11 cellular contexts compared by ENCODE assay signal in genomic region chr10:125153693-125154490, GRCh38. TPM values are rescaled to one million over a fixed set of nuclear protein-coding genes. Genes with fewer than 3 reads are reported as not detected.
DNase-seq lines count a peak whose midpoint lies in the region; ATAC-seq, FAIRE-seq and TF ChIP-seq lines count a peak whose summit lies in the region.
"Had no signal": no experiment of that assay in that cellular context is flagged by ENCODE, and none has a peak within 500 bp of the region (broad histone marks: within the 10 kb centered on the region; RNA-seq: fewer than 3 reads in every experiment).

No MANE protein-coding gene starts in this region.

- WGBS in A549 (ENCODE audit: missing lambda C conversion rate), result 52% methylated on average over 8 of the region's 9 CpGs

- H3K27ac ChIP-seq in A549 (peak overlapping the region in 1 of 2 experiments; percentile 53; a peak in 4 of 6 replicates), Peyer's patch (peak overlapping the region in 3 of 4 donors; percentile 84 to 99 (median 96))

- FAIRE-seq in A549 (lab: Jason Lieb, UNC), result no peak

- no peak for TF ChIP-seq POLR2A in A549 (IDR thresholded peaks at IDR 0.05; ENCODE audit: low read length)
- TF ChIP-seq POLR2A in Peyer's patch (IDR thresholded peaks at IDR 0.05), result peak in 1 of 2 donors; percentile 12

- peak overlapping the region; percentile 87 for H3K4me2 ChIP-seq in A549

- no peak for TF ChIP-seq EP300 in A549 (IDR thresholded peaks at IDR 0.05)

- no peaks in the 10 kb centered on the region for H3K36me3 ChIP-seq in Peyer's patch

- H3K9me3 ChIP-seq in A549, result no peaks in the 10 kb centered on the region
- H3K9me3 ChIP-seq in Peyer's patch, result peaks cover 0 to 4% (median 0%) of the 10 kb centered on the region in 4 donors
- H3K9me3 ChIP-seq: BE2C had no signal

- CTCF ChIA-PET in A549 (lab: Yijun Ruan, JAX), result interaction anchor here (0.7 to 1.3 kb wide), 5 partner anchors 10 to 70 kb away, joined by 3 to 5 read pairs (median 3); no protein-coding TSS in a partner anchor

- intact Hi-C loops in head of caudate nucleus (cut with DNase I), result loop anchor here (5.0 kb wide), 1 partner anchor 157 kb away; no protein-coding TSS in a partner anchor

- peaks cover 68% of the 10 kb centered on the region for H3K4me1 ChIP-seq in A549
- peaks cover 0 to 86% (median 12%) of the 10 kb centered on the region in 4 donors for H3K4me1 ChIP-seq in Peyer's patch

- no peak for TF ChIP-seq RAD21 in A549 (conservative IDR thresholded peaks at IDR 0.05 in 1 of 2, IDR thresholded peaks at IDR 0.05 in 1 of 2)

- ATAC-seq in A549, result peak in 1 of 2 experiments; percentile 13; a peak in 2 of 6 replicates
- no peak for ATAC-seq in stimulated activated naive CD8-positive, alpha-beta T cell treated with anti-CD3 and anti-CD28 coated beads, Interleukin-15, Interleukin-2, amounts not matched to agents 100 U/mL and 50 U/mL, for 24 hours

- H3K27me3 ChIP-seq in Peyer's patch, result no peaks in the 10 kb centered on the region
- H3K27me3 ChIP-seq: BE2C had no signal

- no peak for TF ChIP-seq CTCF in A549 (IDR thresholded peaks at IDR 0.05)
- no peak for TF ChIP-seq CTCF in Peyer's patch (IDR thresholded peaks at IDR 0.05)

- no peak overlapping the region for H3K4me3 ChIP-seq in A549
- H3K4me3 ChIP-seq in Peyer's patch, result no peak overlapping the region

- POLR2A ChIA-PET in A549 (lab: Yijun Ruan, JAX), result no interaction called here

- DNase-seq in A549 (ENCODE audit: low read depth in 1 of 2, low spot score in 1 of 2) (no peak), Peyer's patch (peak in 1 of 3 donors; percentile 54), fibroblast of gingiva (ENCODE audit: low read depth) (peak; percentile 39), myocyte (ENCODE audit: low read depth) (peak; percentile 6), NCI-H69 (lab: John Stamatoyannopoulos, UW) (no peak), NCI-H526 treated with DMSO at 0.1 percent for 48 hours (lab: John Stamatoyannopoulos, UW) (no peak), head of caudate nucleus (no peak)
- DNase-seq in stimulated activated naive CD8-positive, alpha-beta T cell treated with anti-CD3 and anti-CD28 coated beads, Interleukin-15, Interleukin-2, amounts not matched to agents 100 U/mL and 50 U/mL, for 24 hours, result no peak
- DNase-seq: activated CD4-positive, alpha-beta T cell treated with anti-CD3 and anti-CD28 coated beads for 4 hours; BE2C; effector memory CD4-positive, alpha-beta T cell had no signal

TF ChIP-seq in A549, 52 proteins besides CTCF, POLR2A, EP300 and RAD21:
- no peak for TF ChIP-seq MAZ (IDR thresholded peaks at IDR 0.05; ENCODE audit: borderline replicate concordance, low read depth, low read length)
- no peak for TF ChIP-seq JUN (IDR thresholded peaks at IDR 0.05)
- TF ChIP-seq NPAS2 (CRISPR knock-in tag; IDR thresholded peaks at IDR 0.05; ENCODE audit: borderline replicate concordance), result no peak
- TF ChIP-seq PBX3 (IDR thresholded peaks at IDR 0.05), result no peak
- TF ChIP-seq BCL3 (IDR thresholded peaks at IDR 0.05), result no peak
- no peak for TF ChIP-seq MYC (IDR thresholded peaks at IDR 0.05; ENCODE audit: borderline replicate concordance, low read length)
- TF ChIP-seq HOXB5 (CRISPR knock-in tag; IDR thresholded peaks at IDR 0.05), result no peak
- TF ChIP-seq CHD4 (IDR thresholded peaks at IDR 0.05; ENCODE audit: borderline replicate concordance), result no peak
- TF ChIP-seq USF2 (IDR thresholded peaks at IDR 0.05), result no peak
- no peak for TF ChIP-seq CEBPB (IDR thresholded peaks at IDR 0.05)
- TF ChIP-seq KDM5A (IDR thresholded peaks at IDR 0.05), result no peak
- TF ChIP-seq HES2 (IDR thresholded peaks at IDR 0.05), result no peak
- TF ChIP-seq REST (IDR thresholded peaks at IDR 0.05), result no peak
- TF ChIP-seq CBX2 (IDR thresholded peaks at IDR 0.05; ENCODE audit: borderline replicate concordance, low read depth), result no peak
- TF ChIP-seq FOXS1 (CRISPR knock-in tag; IDR thresholded peaks at IDR 0.05), result no peak
TF ChIP-seq in A549: peak in this region for 0.

RNA-seq across cellular contexts. Expression of gene CTBP2, which starts 6.5 kb away (rescaled TPM):
- polyA plus RNA-seq in A549 (2011; rRNA removed) (77.2 and 78.9 TPM in 2 replicates), A549 (2017; fragmentation: RNase III; extraction: RNeasy Plus Mini Kit Qiagen cat#74134 plus additional on column Dnase treatment) (74.9 to 82.4 TPM (median 77.0 TPM) in 3 replicates)
- polyA plus RNA-seq in A549 (2012; cell fraction: cytosol; rRNA removed), result 117 and 122 TPM in 2 replicates
- 161 and 190 TPM in 2 replicates for polyA plus RNA-seq in A549 (2012; cell fraction: nucleus; rRNA removed)
- polyA minus RNA-seq in A549 (2011; rRNA and poly(A)+ RNA removed), result 146 and 154 TPM in 2 replicates
- total RNA-seq in Peyer's patch (10 to 100 TPM; 53.6 to 83.8 (median 64.7) TPM), myocyte (27.1 and 27.7 TPM in 2 replicates)
- polyA plus RNA-seq in myocyte (2012), result 36.3 TPM

Comparison
In these comparisons a context has a peak if more than half of its experiments do, and no peak if none do; other contexts are left out.
1. DNase-seq: peak in fibroblast of gingiva (single experiment) and myocyte (single experiment); none in A549 (0 of 2), NCI-H69 (single experiment), NCI-H526 treated with DMSO at 0.1 percent for 48 hours (single experiment), stimulated activated naive CD8-positive, alpha-beta T cell treated with anti-CD3 and anti-CD28 coated beads, Interleukin-15, Interleukin-2, amounts not matched to agents 100 U/mL and 50 U/mL, for 24 hours (single experiment) and head of caudate nucleus (0 of 42).